Comparison of ENCODE assay signal across 11 cellular contexts in genomic region chr19:39679056-39679790, GRCh38. TPM values are rescaled to one million over a fixed set of nuclear protein-coding genes. Genes with fewer than 3 reads are reported as not detected.
DNase-seq lines count a peak whose midpoint lies in the region; ATAC-seq and TF ChIP-seq lines count a peak whose summit lies in the region.
"Had no signal": no experiment of that assay in that cellular context is flagged by ENCODE, and none has a peak within 500 bp of the region (broad histone marks: within the 10 kb centered on the region; RNA-seq: fewer than 3 reads in every experiment).

No MANE protein-coding gene starts in this region.

- ATAC-seq in HG03520 (IDR thresholded peaks at IDR 0.05; ENCODE audit: unreplicated experiment) = peak; percentile 70

- H3K36me3 ChIP-seq in effector memory CD4-positive, alpha-beta T cell (ENCODE audit: control insufficient read depth, insufficient read depth, low read length) = no peaks in the 10 kb centered on the region
- H3K36me3 ChIP-seq in colonic mucosa = no peaks in the 10 kb centered on the region

- no peaks in the 10 kb centered on the region for H3K36me3 Mint-ChIP-seq in stimulated activated naive CD8-positive, alpha-beta T cell treated with anti-CD3 and anti-CD28 coated beads, Interleukin-15, Interleukin-2, amounts not matched to agents 100 ng/mL and 50 ng/mL, for 24 hours (ENCODE audit: low read depth)

- no peak overlapping the region for H3K9ac ChIP-seq in colonic mucosa (ENCODE audit: low read depth in 2 of 2, low read length in 2 of 2)

- H3K4me1 ChIP-seq in effector memory CD4-positive, alpha-beta T cell (ENCODE audit: control insufficient read depth, insufficient read depth, low read length, poor library complexity, severe bottlenecking) = peaks cover 11% of the 10 kb centered on the region
- H3K4me1 ChIP-seq in colonic mucosa = no peaks in the 10 kb centered on the region

- peak overlapping the region; percentile 6 for H3K4me3 ChIP-seq in effector memory CD4-positive, alpha-beta T cell (ENCODE audit: insufficient read depth, low read depth, low read length, poor library complexity, severe bottlenecking)
- H3K4me3 ChIP-seq in colonic mucosa = no peak overlapping the region
- H3K4me3 ChIP-seq: skin epidermis had no signal

- H3K27me3 ChIP-seq in effector memory CD4-positive, alpha-beta T cell (replicated peaks; ENCODE audit: control insufficient read depth, insufficient read depth, low read length, poor library complexity, severe bottlenecking) = no peaks in the 10 kb centered on the region
- no peaks in the 10 kb centered on the region for H3K27me3 ChIP-seq in colonic mucosa

- H3K9me3 Mint-ChIP-seq in stimulated activated naive CD8-positive, alpha-beta T cell treated with anti-CD3 and anti-CD28 coated beads, Interleukin-15, Interleukin-2, amounts not matched to agents 100 ng/mL and 50 ng/mL, for 24 hours = no peaks in the 10 kb centered on the region

- intact Hi-C loops in colonic mucosa (cut with DNase I) = no loop called here

- no peaks in the 10 kb centered on the region for H3K9me3 ChIP-seq in effector memory CD4-positive, alpha-beta T cell (ENCODE audit: control insufficient read depth, low read length)
- H3K9me3 ChIP-seq in colonic mucosa = no peaks in the 10 kb centered on the region

- H3K27ac ChIP-seq in effector memory CD4-positive, alpha-beta T cell (ENCODE audit: insufficient read depth, low read length, poor library complexity, severe bottlenecking) = peak overlapping the region; percentile 19
- no peak overlapping the region for H3K27ac ChIP-seq in colonic mucosa

- TF ChIP-seq CTCF in colonic mucosa (IDR thresholded peaks at IDR 0.05) = no peak

- DNase-seq in activated CD8-positive, alpha-beta memory T cell treated with anti-CD3 and anti-CD28 coated beads, Interleukin-2, amount 50 U/mL, for 24 hours (ENCODE audit: extremely low read depth) = peak; percentile 31
- DNase-seq in activated CD8-positive, alpha-beta memory T cell treated with anti-CD3 and anti-CD28 coated beads, Interleukin-2, amount 50 U/mL, for 4 hours = no peak
- DNase-seq in effector memory CD4-positive, alpha-beta T cell = no peak
- DNase-seq in kidney tubule cell (ENCODE audit: low spot score) = no peak
- DNase-seq in HPDE6-E6E7 (ENCODE audit: extremely low spot score) = no peak
- no peak for DNase-seq in colonic mucosa

- H3K27ac Mint-ChIP-seq in stimulated activated naive CD8-positive, alpha-beta T cell treated with anti-CD3 and anti-CD28 coated beads, Interleukin-15, Interleukin-2, amounts not matched to agents 100 ng/mL and 50 ng/mL, for 24 hours = peak overlapping the region; percentile 20

- peaks cover 13% of the 10 kb centered on the region for H3K27me3 Mint-ChIP-seq in stimulated activated naive CD8-positive, alpha-beta T cell treated with anti-CD3 and anti-CD28 coated beads, Interleukin-15, Interleukin-2, amounts not matched to agents 100 ng/mL and 50 ng/mL, for 24 hours

- peak overlapping the region; percentile 36 for H3K4me3 Mint-ChIP-seq in stimulated activated naive CD8-positive, alpha-beta T cell treated with anti-CD3 and anti-CD28 coated beads, Interleukin-15, Interleukin-2, amounts not matched to agents 100 ng/mL and 50 ng/mL, for 24 hours

- peaks cover 33% of the 10 kb centered on the region for H3K4me1 Mint-ChIP-seq in stimulated activated naive CD8-positive, alpha-beta T cell treated with anti-CD3 and anti-CD28 coated beads, Interleukin-15, Interleukin-2, amounts not matched to agents 100 ng/mL and 50 ng/mL, for 24 hours (ENCODE audit: low read depth)

RNA-seq across cellular contexts. Expression of gene LGALS16, which starts 23.5 kb away (rescaled TPM):
- not detected for total RNA-seq in colonic mucosa
- total RNA-seq: dermis microvascular lymphatic vessel endothelial cell, NCI-H460 had no signal

RNA-seq across cellular contexts. Expression of gene LGALS14, which starts 25.1 kb away (rescaled TPM):
- total RNA-seq in colonic mucosa = not detected
- total RNA-seq: dermis microvascular lymphatic vessel endothelial cell, NCI-H460 had no signal

RNA-seq across cellular contexts. Expression of gene CLC, which starts 58.6 kb away (rescaled TPM):
- under 1 TPM in 1 of 2 donors, not detected in 1; 0.56 TPM for total RNA-seq in colonic mucosa
- total RNA-seq: dermis microvascular lymphatic vessel endothelial cell, NCI-H460 had no signal
